In the genomic region with DNA sequence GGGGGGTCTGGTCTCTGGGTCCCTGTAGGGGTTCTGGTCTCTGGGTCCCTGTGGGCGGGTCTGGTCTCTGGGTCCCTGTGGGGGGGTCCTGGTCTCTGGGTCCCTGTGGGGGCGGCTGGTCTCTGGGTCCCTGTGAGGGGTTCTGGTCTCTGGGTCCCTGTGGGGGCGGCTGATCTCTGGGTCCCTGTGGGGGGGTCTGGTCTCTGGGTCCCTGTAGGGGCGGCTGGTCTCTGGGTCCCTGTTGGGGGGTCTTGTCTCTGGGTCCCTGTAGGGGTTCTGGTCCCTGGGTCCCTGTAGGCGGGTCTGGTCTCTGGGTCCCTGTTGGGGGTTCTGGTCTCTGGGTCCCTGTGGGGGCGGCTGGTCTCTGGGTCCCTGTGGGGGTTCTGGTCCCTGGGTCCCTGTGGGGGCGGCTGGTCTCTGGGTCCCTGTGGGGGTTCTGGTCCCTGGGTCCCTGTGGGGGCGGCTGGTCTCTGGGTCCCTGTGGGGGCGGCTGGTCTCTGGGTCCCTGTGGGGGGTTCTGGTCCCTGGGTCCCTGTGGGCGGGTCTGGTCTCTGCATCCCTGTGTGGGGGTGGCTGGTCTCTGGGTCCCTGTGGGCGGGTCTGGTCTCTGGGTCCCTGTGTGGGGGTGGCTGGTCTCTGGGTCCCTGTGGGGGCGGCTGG, we compare ENCODE assay signal across 16 cellular contexts. TPM values are rescaled to one million over a fixed set of nuclear protein-coding genes. Genes with fewer than 3 reads are reported as not detected.
"Had no signal": no experiment of that assay in that cellular context is flagged by ENCODE, and none has a peak within 500 bp of the region (broad histone marks: within the 10 kb centered on the region; RNA-seq: fewer than 3 reads in every experiment).

No MANE protein-coding gene starts in this region.

RNA-seq across cellular contexts. Expression of a gene that starts 22.4 kb away (rescaled TPM):
- total RNA-seq: activated CD4-positive, alpha-beta T cell treated with anti-CD3 and anti-CD28 coated beads for 36 hours; activated naive CD8-positive, alpha-beta T cell treated with anti-CD3 and anti-CD28 coated beads for 36 hours; dermis blood vessel endothelial cell; endothelial cell of umbilical vein; glomerular endothelial cell had no signal
- polyA plus RNA-seq: endothelial cell of umbilical vein had no signal

RNA-seq across cellular contexts. Expression of a gene that starts 49.9 kb away (rescaled TPM):
- total RNA-seq: activated CD4-positive, alpha-beta memory T cell treated with anti-CD3 and anti-CD28 coated beads for 36 hours; activated CD4-positive, alpha-beta T cell treated with anti-CD3 and anti-CD28 coated beads for 36 hours; activated CD4-positive, alpha-beta T cell treated with anti-CD3 and anti-CD28 coated beads, Interleukin-2, amount 10 ng/mL, durations not matched to agents 24 days and 14 days; activated CD8-positive, alpha-beta memory T cell treated with anti-CD3 and anti-CD28 coated beads for 36 hours; activated CD8-positive, alpha-beta memory T cell treated with anti-CD3 and anti-CD28 coated beads, Interleukin-2, amount 10 ng/mL, durations not matched to agents 7 days and 5 days; activated CD8-positive, alpha-beta T cell treated with anti-CD3 and anti-CD28 coated beads, Interleukin-2, amount 10 ng/mL, durations not matched to agents 7 days and 5 days; activated naive CD8-positive, alpha-beta T cell treated with anti-CD3 and anti-CD28 coated beads for 36 hours; activated T-cell treated with anti-CD3 and anti-CD28 coated beads, Interleukin-2, amount 50 U/mL, for 72 hours; ascending aorta; dermis blood vessel endothelial cell; endothelial cell of umbilical vein; esophagus squamous epithelium; fibroblast of lung; fibroblast of villous mesenchyme; glomerular endothelial cell; T-helper 17 cell had no signal
- polyA plus RNA-seq: endothelial cell of umbilical vein, fibroblast of lung had no signal
